In genomic region chr15:71231678-71232224, GRCh38 we compare ENCODE assay signal across 22 cellular contexts.
"Had no signal": no experiment of that assay in that cellular context is flagged by ENCODE, and none has a peak within 500 bp of the region (broad histone marks: within the 10 kb centered on the region; RNA-seq: fewer than 3 reads in every experiment).

No MANE protein-coding gene starts in this region.

- DNase-seq: activated CD8-positive, alpha-beta memory T cell treated with anti-CD3 and anti-CD28 coated beads for 24 hours; activated CD8-positive, alpha-beta memory T cell treated with anti-CD3 and anti-CD28 coated beads, Interleukin-2, amount 50 U/mL, for 4 hours; activated T-cell treated with anti-CD3 and anti-CD28 coated beads, Interleukin-2, amount 50 U/mL, for 24 hours; colonic mucosa; dorsolateral prefrontal cortex; head of caudate nucleus; left cardiac atrium; lower lobe of right lung; naive thymus-derived CD8-positive, alpha-beta T cell; psoas muscle; stimulated activated CD4-positive, alpha-beta T cell treated with anti-CD3 and anti-CD28 coated beads, Interleukin-1b, Interleukin-23, amount 100 ng/mL, for 48 hours; stimulated activated naive CD8-positive, alpha-beta T cell treated with anti-CD3 and anti-CD28 coated beads, Interleukin-15, amount 100 ng/mL, for 72 hours; T1000 had no signal

- H3K27me3 ChIP-seq: adrenal gland, breast epithelium, colonic mucosa, esophagus muscularis mucosa, gastroesophageal sphincter, ovary, right atrium auricular region, tibial nerve had no signal

- H3K4me1 ChIP-seq: adrenal gland, breast epithelium, colonic mucosa, esophagus muscularis mucosa, gastroesophageal sphincter, lower lobe of right lung, psoas muscle, tibial nerve had no signal

- H3K36me3 ChIP-seq: adrenal gland, breast epithelium, colonic mucosa, esophagus muscularis mucosa, gastroesophageal sphincter, lower lobe of right lung, ovary, right atrium auricular region, tibial nerve had no signal

- H3K4me3 ChIP-seq: breast epithelium, colonic mucosa, dorsolateral prefrontal cortex, esophagus muscularis mucosa, gastroesophageal sphincter, lower lobe of right lung, ovary, psoas muscle, right atrium auricular region, tibial nerve had no signal

- ATAC-seq: activated T-helper 17 cell treated with anti-CD3 and anti-CD28 coated beads, Interleukin-2, amount 50 U/mL, for 72 hours; gastroesophageal sphincter; lower lobe of right lung; naive thymus-derived CD8-positive, alpha-beta T cell; psoas muscle; stimulated activated naive CD8-positive, alpha-beta T cell treated with anti-CD3 and anti-CD28 coated beads, Interleukin-15, amount 100 ng/mL, for 72 hours; WTC11 had no signal

- H3K27ac ChIP-seq: adrenal gland, breast epithelium, colonic mucosa, dorsolateral prefrontal cortex, esophagus muscularis mucosa, gastroesophageal sphincter, lower lobe of right lung, ovary, psoas muscle, right atrium auricular region, tibial nerve had no signal

- H3K9me3 ChIP-seq: adrenal gland, breast epithelium, colonic mucosa, esophagus muscularis mucosa, gastroesophageal sphincter, lower lobe of right lung, ovary, psoas muscle, right atrium auricular region, tibial nerve had no signal
